In the genomic region with DNA sequence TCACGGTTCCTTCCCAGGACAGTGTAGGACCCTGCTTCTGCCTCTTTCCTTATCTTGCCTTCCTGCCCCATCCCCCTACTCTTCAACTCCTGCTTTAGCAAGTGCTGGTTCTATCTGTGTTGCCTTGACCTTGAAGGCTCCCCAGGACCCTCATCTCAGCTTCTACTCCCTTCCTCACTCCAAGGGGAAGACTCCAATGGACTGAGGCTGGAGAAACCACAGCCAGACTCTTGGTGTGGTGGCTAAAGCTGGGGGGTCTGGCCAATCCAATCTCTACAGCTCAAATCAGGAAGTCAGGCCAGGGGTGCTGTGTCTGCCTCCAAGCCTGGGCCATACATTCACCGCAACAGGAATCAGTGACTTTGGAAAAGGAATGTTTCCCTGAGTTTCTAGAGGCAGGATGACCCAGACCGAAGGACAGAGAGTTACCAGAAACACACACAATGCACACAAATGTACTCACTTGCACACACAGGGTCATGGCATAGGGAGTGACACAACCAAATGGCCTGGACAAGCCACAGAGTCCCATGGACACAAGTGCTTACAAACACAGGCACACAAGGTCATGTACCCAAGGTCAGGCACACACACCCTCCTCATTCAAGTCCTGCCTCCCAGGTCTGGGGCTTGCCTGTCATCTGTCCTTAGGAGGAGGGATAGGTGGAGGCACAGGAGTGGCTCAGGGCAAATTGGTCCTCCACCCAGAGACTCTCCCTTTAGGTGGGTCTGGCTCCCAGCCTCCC, we compare ENCODE assay signal across 17 cellular contexts. TPM values are rescaled to one million over a fixed set of nuclear protein-coding genes. Genes with fewer than 3 reads are reported as not detected.
DNase-seq lines count a peak whose midpoint lies in the region; ATAC-seq and TF ChIP-seq lines count a peak whose summit lies in the region.
"Had no signal": no experiment of that assay in that cellular context is flagged by ENCODE, and none has a peak within 500 bp of the region (broad histone marks: within the 10 kb centered on the region; RNA-seq: fewer than 3 reads in every experiment).

No MANE protein-coding gene starts in this region.

- H3K9ac ChIP-seq in mammary epithelial cell (ENCODE audit: insufficient read depth, low read length) (no peak overlapping the region), endodermal cell (ENCODE audit: extremely low read depth, low read length, poor library complexity, severe bottlenecking) (no peak overlapping the region)

- H3K36me3 ChIP-seq in breast epithelium (no peaks in the 10 kb centered on the region), mammary epithelial cell (ENCODE audit: insufficient read depth, low read length) (no peaks in the 10 kb centered on the region), endodermal cell (ENCODE audit: control insufficient read depth, insufficient read depth, low read length) (no peaks in the 10 kb centered on the region)
- H3K36me3 ChIP-seq: BE2C, right atrium auricular region had no signal

- CTCF ChIA-PET in mammary epithelial cell (lab: Charles Lee; ENCODE audit: low non-redundant PET): no interaction called here

- in situ Hi-C loops in mammary epithelial cell (cut with MboI; ENCODE audit: low sequenced_read_pairs in 2 of 2): no loop called here

- H3K27me3 ChIP-seq in breast epithelium: no peaks in the 10 kb centered on the region
- H3K27me3 ChIP-seq in mammary epithelial cell (ENCODE audit: insufficient read depth, low read length): peaks cover 2% of the 10 kb centered on the region
- peaks cover 24% of the 10 kb centered on the region for H3K27me3 ChIP-seq in endodermal cell (ENCODE audit: control insufficient read depth, insufficient read depth, low read length, poor library complexity, severe bottlenecking)
- H3K27me3 ChIP-seq: right atrium auricular region had no signal

- no peak overlapping the region for H3K27ac Mint-ChIP-seq in activated T-helper 17 cell treated with anti-CD3 and anti-CD28 coated beads, Interleukin-2, amount 50 U/mL, for 72 hours
- H3K27ac Mint-ChIP-seq in mesothelial cell of epicardium (no peak overlapping the region), type B pancreatic cell (peak overlapping the region; percentile 66), endodermal cell (no peak overlapping the region)

- H3K27ac ChIP-seq in breast epithelium (peak overlapping the region; percentile 81 to 88), mammary epithelial cell (ENCODE audit: insufficient read depth, low read depth, low read length) (no peak overlapping the region), endodermal cell (ENCODE audit: low read depth, low read length) (no peak overlapping the region)
- H3K27ac ChIP-seq: HL-60, right atrium auricular region had no signal

- H2AFZ ChIP-seq in mammary epithelial cell (ENCODE audit: low read depth, low read length): no peak overlapping the region

- no peak for ATAC-seq in activated T-helper 17 cell treated with anti-CD3 and anti-CD28 coated beads, Interleukin-2, amount 50 U/mL, for 72 hours (replicated peaks)
- no peak for ATAC-seq in GM18517 (IDR thresholded peaks at IDR 0.05; ENCODE audit: unreplicated experiment)

- DNase-seq in breast epithelium (ENCODE audit: low spot score in 2 of 2) (no peak), mammary epithelial cell (no peak), mesothelial cell of epicardium (ENCODE audit: low spot score in 2 of 2, unreplicated experiment in 2 of 2) (no peak), type B pancreatic cell (ENCODE audit: extremely low spot score, unreplicated experiment) (no peak), endodermal cell (no peak)
- DNase-seq in central memory CD4-positive, alpha-beta T cell: no peak
- DNase-seq: activated CD4-positive, alpha-beta T cell treated with anti-CD3 and anti-CD28 coated beads for 1 hour; BE2C; GOT3; NCI-H2107; stimulated activated CD4-positive, alpha-beta T cell treated with anti-CD3 and anti-CD28 coated beads, Interleukin-4, amount 100 ng/mL, for 1 hour had no signal

- H3K4me3 Mint-ChIP-seq in activated T-helper 17 cell treated with anti-CD3 and anti-CD28 coated beads, Interleukin-2, amount 50 U/mL, for 72 hours: peak overlapping the region; percentile 72
- H3K4me3 Mint-ChIP-seq in mesothelial cell of epicardium (peak overlapping the region; percentile 55), type B pancreatic cell (peak overlapping the region; percentile 76), endodermal cell (no peak overlapping the region)

- H3K4me2 ChIP-seq in mammary epithelial cell (ENCODE audit: insufficient read depth, low read depth, low read length): no peak overlapping the region

- H4K20me1 ChIP-seq in mammary epithelial cell (ENCODE audit: insufficient read depth, low read length): no peaks in the 10 kb centered on the region

- dilution Hi-C loops in mammary epithelial cell (cut with HindIII; ENCODE audit: low sequenced_read_pairs): no loop called here

- peak overlapping the region in 1 of 3 donors; percentile 58 for H3K4me3 ChIP-seq in breast epithelium
- no peak overlapping the region for H3K4me3 ChIP-seq in mammary epithelial cell (replicated peaks in 1 of 3; ENCODE audit: insufficient read depth in 1 of 3, low read depth in 2 of 3, low read length in 3 of 3)
- H3K4me3 ChIP-seq in endodermal cell (ENCODE audit: low read length): no peak overlapping the region
- H3K4me3 ChIP-seq: right atrium auricular region had no signal

- 100% methylated on average over 3 of the region's 3 CpGs for WGBS in mammary epithelial cell (ENCODE audit: low coverage, missing lambda C conversion rate)
- 99 to 100% methylated on average over 2 to 3 of the region's 3 CpGs for WGBS in endodermal cell (ENCODE audit: insufficient coverage in 1 of 2, insufficient read length in 1 of 2), 2 experiments

- TF ChIP-seq CTCF in breast epithelium (IDR thresholded peaks at IDR 0.05) (no peak), mammary epithelial cell (conservative IDR thresholded peaks at IDR 0.05 in 1 of 2, IDR thresholded peaks at IDR 0.05 in 1 of 2; ENCODE audit: extremely low read depth in 1 of 2, insufficient read depth in 1 of 2, low read depth in 1 of 2, low read length in 2 of 2) (no peak), mesothelial cell of epicardium (IDR thresholded peaks at IDR 0.05; ENCODE audit: unreplicated experiment) (no peak), type B pancreatic cell (conservative IDR thresholded peaks at IDR 0.05) (no peak), endodermal cell (conservative IDR thresholded peaks at IDR 0.05) (no peak)

- H3K9me3 ChIP-seq in breast epithelium (no peaks in the 10 kb centered on the region), mammary epithelial cell (replicated peaks; ENCODE audit: insufficient read depth, low read length) (no peaks in the 10 kb centered on the region), endodermal cell (ENCODE audit: control insufficient read depth, low read length) (no peaks in the 10 kb centered on the region)
- H3K9me3 ChIP-seq: BE2C, right atrium auricular region had no signal

- no peak for TF ChIP-seq POLR2A in breast epithelium (IDR thresholded peaks at IDR 0.05)

- intact Hi-C loops in breast epithelium (cut with DNase I; ENCODE audit: low total_unique reads): no loop called here
- intact Hi-C loops in mammary epithelial cell (cut with micrococcal nuclease): no loop called here

- no peaks in the 10 kb centered on the region for H3K9me3 Mint-ChIP-seq in activated T-helper 17 cell treated with anti-CD3 and anti-CD28 coated beads, Interleukin-2, amount 50 U/mL, for 72 hours
- H3K9me3 Mint-ChIP-seq in mesothelial cell of epicardium (no peaks in the 10 kb centered on the region), type B pancreatic cell (no peaks in the 10 kb centered on the region), endodermal cell (no peaks in the 10 kb centered on the region)

- no peaks in the 10 kb centered on the region for H3K4me1 Mint-ChIP-seq in activated T-helper 17 cell treated with anti-CD3 and anti-CD28 coated beads, Interleukin-2, amount 50 U/mL, for 72 hours
- peaks cover 21% of the 10 kb centered on the region for H3K4me1 Mint-ChIP-seq in mesothelial cell of epicardium
- peaks cover 33% of the 10 kb centered on the region for H3K4me1 Mint-ChIP-seq in type B pancreatic cell (ENCODE audit: unreplicated experiment)
- peaks cover 41% of the 10 kb centered on the region for H3K4me1 Mint-ChIP-seq in endodermal cell

- H3K4me1 ChIP-seq in breast epithelium (peaks cover 4 to 14% of the 10 kb centered on the region in 2 donors), mammary epithelial cell (ENCODE audit: insufficient read depth, low read length) (peaks cover 13% of the 10 kb centered on the region), endodermal cell (ENCODE audit: control insufficient read depth, insufficient read depth, low read length) (peaks cover 14% of the 10 kb centered on the region)

- no peaks in the 10 kb centered on the region for H3K36me3 Mint-ChIP-seq in activated T-helper 17 cell treated with anti-CD3 and anti-CD28 coated beads, Interleukin-2, amount 50 U/mL, for 72 hours (ENCODE audit: low read depth)
- H3K36me3 Mint-ChIP-seq in mesothelial cell of epicardium (no peaks in the 10 kb centered on the region), type B pancreatic cell (no peaks in the 10 kb centered on the region), endodermal cell (ENCODE audit: low read depth) (no peaks in the 10 kb centered on the region)

- no TSS peak for BruUV-seq in mammary epithelial cell (replicated peaks; lab: Mats Ljungman, UMichigan)

- H3K27me3 Mint-ChIP-seq in activated T-helper 17 cell treated with anti-CD3 and anti-CD28 coated beads, Interleukin-2, amount 50 U/mL, for 72 hours: peaks cover 29% of the 10 kb centered on the region
- H3K27me3 Mint-ChIP-seq in mesothelial cell of epicardium (ENCODE audit: low read depth) (peaks cover 65% of the 10 kb centered on the region), type B pancreatic cell (peaks cover 49% of the 10 kb centered on the region), endodermal cell (ENCODE audit: insufficient read depth) (peaks cover 31% of the 10 kb centered on the region)

- no peaks in the 10 kb centered on the region for H3K79me2 ChIP-seq in mammary epithelial cell (ENCODE audit: insufficient read depth, low read length)

RNA-seq across cellular contexts. Expression of a gene that starts 1.7 kb away (rescaled TPM):
- 10 to 100 TPM in 2 of 3 donors, under 1 TPM in 1; 0.32 to 66.9 (median 10.2) TPM for total RNA-seq in breast epithelium
- total RNA-seq in mammary epithelial cell: 1 to 10 TPM in 1 of 2 donors, under 1 TPM in 1; 0.56 to 1.8 TPM
- polyA plus RNA-seq in mammary epithelial cell: 1.00 TPM
- polyA minus RNA-seq in mammary epithelial cell: not detected
- total RNA-seq in activated T-helper 17 cell treated with anti-CD3 and anti-CD28 coated beads, Interleukin-2, amount 50 U/mL, for 72 hours: 1 to 10 TPM in 1 of 2 donors, under 1 TPM in 1; 0.21 to 1.4 TPM
- total RNA-seq in mesothelial cell of epicardium: 3.0 to 4.1 TPM (median 3.7 TPM) in 3 replicates
- 5.4 and 8.5 TPM in 2 replicates for total RNA-seq in type B pancreatic cell (ENCODE audit: low replicate concordance)
- 10 to 100 TPM; 10.4 to 14.7 TPM for total RNA-seq in endodermal cell
- polyA plus RNA-seq in endodermal cell (2013, experiment 1 of 2): 11.9 TPM
- polyA plus RNA-seq in endodermal cell (2013, experiment 2 of 2): 8.4 TPM
- total RNA-seq: right atrium auricular region had no signal

RNA-seq across cellular contexts. Expression of a gene that starts 12.9 kb away (rescaled TPM):
- total RNA-seq in breast epithelium (10 to 100 TPM; 17.4 to 20.3 (median 19.3) TPM), mammary epithelial cell (1 to 10 TPM; 5.3 to 6.3 TPM), mesothelial cell of epicardium (14.5 to 16.7 TPM (median 15.4 TPM) in 3 replicates), type B pancreatic cell (ENCODE audit: low replicate concordance) (10.1 and 11.3 TPM in 2 replicates), endodermal cell (10 to 100 TPM in 1 of 2 donors, 1 to 10 TPM in 1; 8.4 to 10.6 TPM)
- 2.4 TPM for polyA plus RNA-seq in mammary epithelial cell
- polyA minus RNA-seq in mammary epithelial cell: 0.88 TPM
- total RNA-seq in activated T-helper 17 cell treated with anti-CD3 and anti-CD28 coated beads, Interleukin-2, amount 50 U/mL, for 72 hours: under 1 TPM; 0.52 to 0.74 TPM
- 7.8 TPM for polyA plus RNA-seq in endodermal cell (2013, experiment 1 of 2)
- 6.0 TPM for polyA plus RNA-seq in endodermal cell (2013, experiment 2 of 2)

RNA-seq across cellular contexts. Expression of a gene that starts 35.9 kb away (rescaled TPM):
- total RNA-seq in breast epithelium (1 to 10 TPM; 1.3 to 6.9 (median 3.6) TPM), mammary epithelial cell (not detected), mesothelial cell of epicardium (5.5 to 6.2 TPM (median 5.7 TPM) in 3 replicates), type B pancreatic cell (ENCODE audit: low replicate concordance) (39.3 and 44.5 TPM in 2 replicates), endodermal cell (under 1 TPM; 0.64 to 0.73 TPM)
- polyA plus RNA-seq in mammary epithelial cell: 0.14 TPM
- not detected for polyA minus RNA-seq in mammary epithelial cell
- under 1 TPM in 1 of 2 donors, not detected in 1; 0.19 TPM for total RNA-seq in activated T-helper 17 cell treated with anti-CD3 and anti-CD28 coated beads, Interleukin-2, amount 50 U/mL, for 72 hours
- polyA plus RNA-seq in endodermal cell (2013, experiment 1 of 2): 29.7 TPM
- 19.5 TPM for polyA plus RNA-seq in endodermal cell (2013, experiment 2 of 2)
- total RNA-seq: MCF 10A had no signal

RNA-seq across cellular contexts. Expression of a gene that starts 51.7 kb away (rescaled TPM):
- total RNA-seq in breast epithelium (100 to 1,000 TPM; 101 to 122 (median 104) TPM), mammary epithelial cell (100 to 1,000 TPM in 1 of 2 donors, 10 to 100 TPM in 1; 93.3 to 124 TPM), mesothelial cell of epicardium (50.9 to 53.7 TPM (median 53.2 TPM) in 3 replicates), type B pancreatic cell (ENCODE audit: low replicate concordance) (73.5 and 94.4 TPM in 2 replicates), endodermal cell (10 to 100 TPM; 56.0 to 58.3 TPM)
- 268 TPM for polyA plus RNA-seq in mammary epithelial cell
- polyA minus RNA-seq in mammary epithelial cell: 279 TPM
- 10 to 100 TPM; 20.6 to 42.1 TPM for total RNA-seq in activated T-helper 17 cell treated with anti-CD3 and anti-CD28 coated beads, Interleukin-2, amount 50 U/mL, for 72 hours
- polyA plus RNA-seq in endodermal cell (2013, experiment 1 of 2): 55.7 TPM
- 51.4 TPM for polyA plus RNA-seq in endodermal cell (2013, experiment 2 of 2)

RNA-seq across cellular contexts. Expression of a gene that starts 54.1 kb away (rescaled TPM):
- total RNA-seq in breast epithelium (not detected), mammary epithelial cell (not detected), mesothelial cell of epicardium (not detected in 3 replicates), type B pancreatic cell (ENCODE audit: low replicate concordance) (not detected in 2 replicates), endodermal cell (not detected)
- polyA plus RNA-seq in mammary epithelial cell: not detected
- polyA minus RNA-seq in mammary epithelial cell: not detected
- not detected for total RNA-seq in activated T-helper 17 cell treated with anti-CD3 and anti-CD28 coated beads, Interleukin-2, amount 50 U/mL, for 72 hours
- polyA plus RNA-seq in endodermal cell (2013, experiment 1 of 2): not detected
- polyA plus RNA-seq in endodermal cell (2013, experiment 2 of 2): not detected
- total RNA-seq: MCF 10A, mesenteric fat pad, right atrium auricular region had no signal

Comparison
In these comparisons a context has a peak if more than half of its experiments do, and no peak if none do; other contexts are left out.
1. H3K27ac ChIP-seq: peak in breast epithelium (2 of 2); none in mammary epithelial cell (single experiment) and endodermal cell (single experiment).